In the genomic region with DNA sequence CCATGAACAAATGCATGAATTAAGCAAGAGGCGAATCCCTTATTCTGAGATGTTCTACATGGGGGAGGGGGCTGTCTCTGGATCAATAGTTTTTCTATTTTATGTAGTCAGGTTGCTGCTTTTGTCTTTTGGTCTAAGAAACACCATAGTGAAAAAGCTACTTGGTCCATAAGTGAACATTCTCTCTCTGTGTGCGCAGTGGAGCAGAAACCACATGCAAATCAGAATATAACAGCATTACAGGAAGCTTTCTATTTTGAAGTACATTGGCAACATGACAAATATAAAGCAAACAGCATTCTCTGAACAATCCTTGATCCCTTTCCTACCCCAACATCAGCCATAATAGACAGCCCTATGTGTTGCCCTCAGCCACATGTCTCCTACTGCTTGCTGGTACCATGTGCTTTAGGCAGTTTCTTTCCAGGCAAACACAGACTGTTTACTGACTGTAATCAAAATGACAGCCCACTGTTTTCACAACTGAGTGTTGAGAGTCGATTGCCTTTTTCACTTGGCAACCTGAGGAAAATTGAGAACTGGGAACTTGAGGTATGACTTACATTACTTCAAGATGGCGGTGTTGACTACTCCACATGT, we compare ENCODE assay signal across 9 cellular contexts. TPM values are rescaled to one million over a fixed set of nuclear protein-coding genes. Genes with fewer than 3 reads are reported as not detected.
DNase-seq lines count a peak whose midpoint lies in the region; ATAC-seq, FAIRE-seq and TF ChIP-seq lines count a peak whose summit lies in the region.
"Had no signal": no experiment of that assay in that cellular context is flagged by ENCODE, and none has a peak within 500 bp of the region (broad histone marks: within the 10 kb centered on the region; RNA-seq: fewer than 3 reads in every experiment).

No MANE protein-coding gene starts in this region.

- peak; percentile 83 for FAIRE-seq in GM12892 (lab: Jason Lieb, UNC)

- no peak overlapping the region for H3K4me3 ChIP-seq in foreskin fibroblast (ENCODE audit: low read depth in 1 of 2, low read length in 2 of 2)

- DNase-seq in GM12892 (ENCODE audit: insufficient read length) (no peak), NCI-H2196 treated with DMSO at 0.1 percent for 48 hours (lab: John Stamatoyannopoulos, UW; ENCODE audit: unreplicated experiment) (peak; percentile 70), HuH-7.5 (ENCODE audit: low spot score) (no peak), head of caudate nucleus (no peak), foreskin fibroblast (no peak), hypothalamus (lab: John Stamatoyannopoulos, UW) (no peak)

- no peak for TF ChIP-seq POLR2A in GM12892 (IDR thresholded peaks at IDR 0.05; ENCODE audit: low read depth, low read length)

- peak; percentile 94 for ATAC-seq in GM21390 (IDR thresholded peaks at IDR 0.05; ENCODE audit: unreplicated experiment)
- ATAC-seq in HG03135 (IDR thresholded peaks at IDR 0.05; ENCODE audit: unreplicated experiment): peak; percentile 97
- ATAC-seq: Panc1 had no signal

- intact Hi-C loops in head of caudate nucleus (cut with DNase I): no loop called here

- no peak for TF ChIP-seq CTCF in foreskin fibroblast (IDR thresholded peaks at IDR 0.05; ENCODE audit: low read depth, low read length)

RNA-seq across cellular contexts. Expression of gene SCN3A, which starts 10.6 kb away (rescaled TPM):
- not detected for polyA plus RNA-seq in GM12892 (2012; ENCODE audit: missing spikeins)

RNA-seq across cellular contexts. Expression of gene SCN2A, which starts 45.9 kb away (rescaled TPM):
- not detected for polyA plus RNA-seq in GM12892 (2012; ENCODE audit: missing spikeins)
